8 cellular contexts compared by ENCODE assay signal in the genomic region with DNA sequence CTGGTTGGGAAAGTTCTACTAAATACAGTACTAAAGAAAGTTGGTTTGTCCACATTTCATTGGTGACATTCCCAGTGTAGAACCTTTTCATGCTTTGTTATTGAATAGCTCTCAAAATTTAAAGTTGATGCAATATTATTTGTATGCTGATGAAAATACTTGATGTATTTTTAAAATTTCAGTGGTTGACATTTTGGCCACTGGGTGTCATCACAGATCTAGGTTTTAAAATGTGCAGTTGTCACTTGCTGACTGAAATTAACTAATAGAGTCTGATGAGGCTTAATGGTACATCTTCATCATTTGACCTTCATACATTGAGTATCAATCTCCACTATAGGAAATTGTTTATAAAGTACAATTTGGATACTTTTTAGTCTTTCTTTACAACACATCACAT. TPM values are rescaled to one million over a fixed set of nuclear protein-coding genes. Genes with fewer than 3 reads are reported as not detected.
A peak's percentile ranks its signal among the peaks of the same experiment; 100 is the strongest.
DNase-seq lines count a peak whose midpoint lies in the region; ATAC-seq and TF ChIP-seq lines count a peak whose summit lies in the region.

No MANE protein-coding gene starts in this region.

- H3K4me1 Mint-ChIP-seq in CD8-positive, alpha-beta memory T cell = no peaks in the 10 kb centered on the region

- H3K9me3 Mint-ChIP-seq in CD8-positive, alpha-beta memory T cell = peaks cover 0 to 1% (median 0%) of the 10 kb centered on the region in 5 donors

- H3K27me3 Mint-ChIP-seq in CD8-positive, alpha-beta memory T cell = peaks cover 0 to 4% of the 10 kb centered on the region in 2 donors

- no peaks in the 10 kb centered on the region for H3K9me3 ChIP-seq in CD8-positive, alpha-beta memory T cell (ENCODE audit: low read length)
- H3K9me3 ChIP-seq in HEK293 (ENCODE audit: control insufficient read depth, insufficient read depth, low read depth, low read length) = no peaks in the 10 kb centered on the region

- DNase-seq in CD8-positive, alpha-beta memory T cell = peak in 3 of 5 donors; percentile 5 to 30 (median 30)
- peak; percentile 82 for DNase-seq in fibroblast of peridontal ligament (ENCODE audit: extremely low read depth)
- peak; percentile 25 for DNase-seq in retina
- no peak for DNase-seq in activated effector memory CD4-positive, alpha-beta T cell treated with anti-CD3 and anti-CD28 coated beads, Interleukin-2, amount 50 U/mL, for 16 hours

- POLR2A ChIA-PET in CD8-positive, alpha-beta memory T cell (lab: Charles Lee) = interaction anchor here (0.7 kb wide), 1 partner anchor 15 kb away, joined by 10 read pairs; no protein-coding TSS in a partner anchor
- POLR2A ChIA-PET in HEK293 (lab: Yijun Ruan, JAX) = interaction anchor here (0.7 kb wide), 1 partner anchor 377 kb away, joined by 5 read pairs; no protein-coding TSS in a partner anchor

- no peaks in the 10 kb centered on the region for H3K27me3 ChIP-seq in CD8-positive, alpha-beta memory T cell (ENCODE audit: insufficient read depth, low read length, poor library complexity, severe bottlenecking)

- no peak overlapping the region for H3K4me3 Mint-ChIP-seq in CD8-positive, alpha-beta memory T cell

- H3K4me3 ChIP-seq in CD8-positive, alpha-beta memory T cell (ENCODE audit: low read length) = no peak overlapping the region
- no peak overlapping the region for H3K4me3 ChIP-seq in HEK293 (ENCODE audit: low read depth, low read length)

- no peaks in the 10 kb centered on the region for H3K36me3 Mint-ChIP-seq in CD8-positive, alpha-beta memory T cell

- no peaks in the 10 kb centered on the region for H3K36me3 ChIP-seq in CD8-positive, alpha-beta memory T cell (ENCODE audit: insufficient read depth, low read length)
- H3K36me3 ChIP-seq in HEK293 (ENCODE audit: control insufficient read depth in 2 of 2, insufficient read depth in 1 of 2, low read length in 2 of 2) = no peaks in the 10 kb centered on the region

- no peaks in the 10 kb centered on the region for H3K4me1 ChIP-seq in CD8-positive, alpha-beta memory T cell (ENCODE audit: insufficient read depth, low read length)
- no peaks in the 10 kb centered on the region for H3K4me1 ChIP-seq in HEK293 (ENCODE audit: control insufficient read depth, insufficient read depth, low read length)

- H3K27ac Mint-ChIP-seq in CD8-positive, alpha-beta memory T cell = no peak overlapping the region

- CTCF ChIA-PET in CD8-positive, alpha-beta memory T cell (lab: Charles Lee) = interaction anchor here (0.7 to 2.2 kb wide), 19 partner anchors 14 to 604 kb away, joined by 3 to 12 read pairs (median 4); no protein-coding TSS in a partner anchor
- CTCF ChIA-PET in HEK293 (lab: Yijun Ruan, JAX) = interaction anchor here (0.5 to 2.1 kb wide), 5 partner anchors 101 to 857 kb away, joined by 4 to 10 read pairs (median 4); no protein-coding TSS in a partner anchor

- ATAC-seq in SK-N-SH treated with all-trans-retinoic acid at 6 μM for 48 hours (0 out of 3 replicates have a peak, but pooled peaks have one; percentile 33), HG03520 (IDR thresholded peaks at IDR 0.05; ENCODE audit: unreplicated experiment) (no peak), HG02623 (IDR thresholded peaks at IDR 0.05; ENCODE audit: unreplicated experiment) (no peak)

- TF ChIP-seq CTCF in HEK293 (tag by site-specific recombination; IDR thresholded peaks at IDR 0.05) = no peak; the same call in 1 of the 2 replicates

- H3K27ac ChIP-seq in CD8-positive, alpha-beta memory T cell (ENCODE audit: low read depth, low read length) = no peak overlapping the region
- no peak overlapping the region for H3K27ac ChIP-seq in HEK293 (ENCODE audit: extremely low read depth, low read depth, low read length)

TF ChIP-seq in HEK293, 187 proteins besides CTCF, POLR2A, EP300 and RAD21:
- TF ChIP-seq, protein P1, sequence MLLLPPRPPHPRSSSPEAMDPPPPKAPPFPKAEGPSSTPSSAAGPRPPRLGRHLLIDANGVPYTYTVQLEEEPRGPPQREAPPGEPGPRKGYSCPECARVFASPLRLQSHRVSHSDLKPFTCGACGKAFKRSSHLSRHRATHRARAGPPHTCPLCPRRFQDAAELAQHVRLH (tag by site-specific recombination; IDR thresholded peaks at IDR 0.05) = no peak
- TF ChIP-seq ZNF654 (tag by site-specific recombination; IDR thresholded peaks at IDR 0.05; ENCODE audit: low read depth) = peak; percentile 48
TF ChIP-seq in HEK293: peak in this region for 1.

TF ChIP-seq in SK-N-SH treated with all-trans-retinoic acid at 6 μM for 48 hours, 23 proteins besides CTCF, POLR2A, EP300 and RAD21:
- TF ChIP-seq CSDC2 (CRISPR knock-in tag; IDR thresholded peaks at IDR 0.05) = no peak
- no peak for TF ChIP-seq SNAI2 (CRISPR knock-in tag; IDR thresholded peaks at IDR 0.05)
- no peak for TF ChIP-seq TOX (CRISPR knock-in tag; IDR thresholded peaks at IDR 0.05; ENCODE audit: borderline replicate concordance)
- TF ChIP-seq ZNF565 (CRISPR knock-in tag; conservative IDR thresholded peaks at IDR 0.05; ENCODE audit: low read depth) = no peak
- no peak for TF ChIP-seq PPARA (CRISPR knock-in tag; IDR thresholded peaks at IDR 0.05; ENCODE audit: borderline replicate concordance)
- TF ChIP-seq ZNF70 (CRISPR knock-in tag; IDR thresholded peaks at IDR 0.05) = no peak
- no peak for TF ChIP-seq BACH2 (CRISPR knock-in tag; IDR thresholded peaks at IDR 0.05; ENCODE audit: borderline replicate concordance)
- TF ChIP-seq GLIS3 (CRISPR knock-in tag; IDR thresholded peaks at IDR 0.05) = no peak
- TF ChIP-seq ZFP30 (CRISPR knock-in tag; IDR thresholded peaks at IDR 0.05) = no peak
- TF ChIP-seq, protein P2, sequence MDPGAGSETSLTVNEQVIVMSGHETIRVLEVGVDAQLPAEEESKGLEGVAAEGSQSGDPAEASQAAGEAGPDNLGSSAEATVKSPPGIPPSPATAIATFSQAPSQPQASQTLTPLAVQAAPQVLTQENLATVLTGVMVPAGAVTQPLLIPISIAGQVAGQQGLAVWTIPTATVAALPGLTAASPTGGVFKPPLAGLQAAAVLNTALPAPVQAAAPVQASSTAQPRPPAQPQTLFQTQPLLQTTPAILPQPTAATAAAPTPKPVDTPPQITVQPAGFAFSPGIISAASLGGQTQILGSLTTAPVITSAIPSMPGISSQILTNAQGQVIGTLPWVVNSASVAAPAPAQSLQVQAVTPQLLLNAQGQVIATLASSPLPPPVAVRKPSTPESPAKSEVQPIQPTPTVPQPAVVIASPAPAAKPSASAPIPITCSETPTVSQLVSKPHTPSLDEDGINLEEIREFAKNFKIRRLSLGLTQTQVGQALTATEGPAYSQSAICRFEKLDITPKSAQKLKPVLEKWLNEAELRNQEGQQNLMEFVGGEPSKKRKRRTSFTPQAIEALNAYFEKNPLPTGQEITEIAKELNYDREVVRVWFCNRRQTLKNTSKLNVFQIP (CRISPR knock-in tag; IDR thresholded peaks at IDR 0.05; ENCODE audit: borderline replicate concordance, low read depth) = no peak
- TF ChIP-seq, protein P3, sequence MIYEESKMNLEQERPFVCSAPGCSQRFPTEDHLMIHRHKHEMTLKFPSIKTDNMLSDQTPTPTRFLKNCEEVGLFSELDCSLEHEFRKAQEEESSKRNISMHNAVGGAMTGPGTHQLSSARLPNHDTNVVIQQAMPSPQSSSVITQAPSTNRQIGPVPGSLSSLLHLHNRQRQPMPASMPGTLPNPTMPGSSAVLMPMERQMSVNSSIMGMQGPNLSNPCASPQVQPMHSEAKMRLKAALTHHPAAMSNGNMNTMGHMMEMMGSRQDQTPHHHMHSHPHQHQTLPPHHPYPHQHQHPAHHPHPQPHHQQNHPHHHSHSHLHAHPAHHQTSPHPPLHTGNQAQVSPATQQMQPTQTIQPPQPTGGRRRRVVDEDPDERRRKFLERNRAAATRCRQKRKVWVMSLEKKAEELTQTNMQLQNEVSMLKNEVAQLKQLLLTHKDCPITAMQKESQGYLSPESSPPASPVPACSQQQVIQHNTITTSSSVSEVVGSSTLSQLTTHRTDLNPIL (CRISPR knock-in tag; IDR thresholded peaks at IDR 0.05; ENCODE audit: low read depth) = no peak
- no peak for TF ChIP-seq ZFP3 (CRISPR knock-in tag; IDR thresholded peaks at IDR 0.05)
- no peak for TF ChIP-seq ESRRG (CRISPR knock-in tag; IDR thresholded peaks at IDR 0.05)
- TF ChIP-seq RARB (CRISPR knock-in tag; IDR thresholded peaks at IDR 0.05) = no peak
- TF ChIP-seq ZNF8 (CRISPR knock-in tag; IDR thresholded peaks at IDR 0.05) = no peak
- TF ChIP-seq ISL1 (CRISPR knock-in tag; IDR thresholded peaks at IDR 0.05) = no peak
- TF ChIP-seq, protein P4, sequence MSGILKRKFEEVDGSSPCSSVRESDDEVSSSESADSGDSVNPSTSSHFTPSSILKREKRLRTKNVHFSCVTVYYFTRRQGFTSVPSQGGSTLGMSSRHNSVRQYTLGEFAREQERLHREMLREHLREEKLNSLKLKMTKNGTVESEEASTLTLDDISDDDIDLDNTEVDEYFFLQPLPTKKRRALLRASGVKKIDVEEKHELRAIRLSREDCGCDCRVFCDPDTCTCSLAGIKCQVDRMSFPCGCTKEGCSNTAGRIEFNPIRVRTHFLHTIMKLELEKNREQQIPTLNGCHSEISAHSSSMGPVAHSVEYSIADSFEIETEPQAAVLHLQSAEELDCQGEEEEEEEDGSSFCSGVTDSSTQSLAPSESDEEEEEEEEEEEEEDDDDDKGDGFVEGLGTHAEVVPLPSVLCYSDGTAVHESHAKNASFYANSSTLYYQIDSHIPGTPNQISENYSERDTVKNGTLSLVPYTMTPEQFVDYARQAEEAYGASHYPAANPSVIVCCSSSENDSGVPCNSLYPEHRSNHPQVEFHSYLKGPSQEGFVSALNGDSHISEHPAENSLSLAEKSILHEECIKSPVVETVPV (CRISPR knock-in tag; IDR thresholded peaks at IDR 0.05) = no peak

RNA-seq across cellular contexts. Expression of a gene that starts 37.1 kb away (rescaled TPM):
- total RNA-seq in CD8-positive, alpha-beta memory T cell = 10 to 100 TPM; 40.3 to 41.0 TPM
- polyA plus RNA-seq in CD8-positive, alpha-beta memory T cell = 39.8 TPM
